In genomic region chr14:37826869-37827268, GRCh38 we compare ENCODE assay signal across 25 cellular contexts.
"Had no signal": no experiment of that assay in that cellular context is flagged by ENCODE, and none has a peak within 500 bp of the region (broad histone marks: within the 10 kb centered on the region; RNA-seq: fewer than 3 reads in every experiment).

No MANE protein-coding gene starts in this region.

- H3K9me3 ChIP-seq: ovary, prostate gland, thyroid gland, vagina had no signal

- H3K27me3 ChIP-seq: neural progenitor cell, ovary, stomach, thyroid gland, tibial nerve, upper lobe of left lung, vagina had no signal

- H3K4me2 ChIP-seq: neural progenitor cell had no signal

- DNase-seq: naive thymus-derived CD4-positive, alpha-beta T cell; natural killer cell; occipital lobe; ovary; retina; right cardiac atrium; small intestine; stimulated activated CD4-positive, alpha-beta T cell treated with anti-CD3 and anti-CD28 coated beads, Interleukin-15, amount 100 ng/mL, for 24 hours; stimulated activated CD4-positive, alpha-beta T cell treated with anti-CD3 and anti-CD28 coated beads, Interleukin-2, amount 100 ng/mL, for 24 hours; stimulated activated CD4-positive, alpha-beta T cell treated with anti-CD3 and anti-CD28 coated beads, Interleukin-2, amount 100 ng/mL, for 48 hours; stimulated activated CD4-positive, alpha-beta T cell treated with anti-CD3 and anti-CD28 coated beads, Interleukin-4, amount 100 ng/mL, for 24 hours; stimulated activated naive B cell treated with anti-CD40 and anti-IgM and Interleukin-4, amounts not matched to agents 10 μg/mL and 1 μg/mL and 100 μg/mL, for 72 hours; stimulated activated naive CD4-positive, alpha-beta T cell treated with Interleukin-2 at 50 U/mL for 16 hours; stomach; thyroid gland; trophoblast cell; upper lobe of left lung had no signal

- H3K4me3 ChIP-seq: neural progenitor cell, ovary, prostate gland, stomach, thoracic aorta, thyroid gland, tibial nerve, upper lobe of left lung, vagina had no signal

- H3K27ac ChIP-seq: neural progenitor cell, ovary, prostate gland, stomach, thoracic aorta, thyroid gland, tibial nerve, upper lobe of left lung, vagina had no signal

- H3K4me1 ChIP-seq: neural progenitor cell, prostate gland, stomach, thyroid gland, tibial nerve, upper lobe of left lung, vagina had no signal

- FAIRE-seq: small intestine, urothelium cell line had no signal

- H3K36me3 ChIP-seq: neural progenitor cell, ovary, prostate gland, stomach, thoracic aorta, thyroid gland, tibial nerve, upper lobe of left lung, vagina had no signal

- ATAC-seq: naive thymus-derived CD4-positive, alpha-beta T cell; natural killer cell; right cardiac atrium; sciatic nerve; stimulated activated effector memory CD8-positive, alpha-beta T cell treated with anti-CD3 and anti-CD28 coated beads, Interleukin-12 subunit alpha, Interleukin-12 subunit beta, amount 100 ng/mL, for 72 hours; stimulated activated naive B cell treated with anti-CD40 and anti-IgM and Interleukin-4, amounts not matched to agents 10 μg/mL and 1 μg/mL and 100 μg/mL, for 72 hours had no signal

- H3K9ac ChIP-seq: neural progenitor cell had no signal

- H2AFZ ChIP-seq: neural progenitor cell had no signal
